1 cellular context compared by ENCODE assay signal in the genomic region with DNA sequence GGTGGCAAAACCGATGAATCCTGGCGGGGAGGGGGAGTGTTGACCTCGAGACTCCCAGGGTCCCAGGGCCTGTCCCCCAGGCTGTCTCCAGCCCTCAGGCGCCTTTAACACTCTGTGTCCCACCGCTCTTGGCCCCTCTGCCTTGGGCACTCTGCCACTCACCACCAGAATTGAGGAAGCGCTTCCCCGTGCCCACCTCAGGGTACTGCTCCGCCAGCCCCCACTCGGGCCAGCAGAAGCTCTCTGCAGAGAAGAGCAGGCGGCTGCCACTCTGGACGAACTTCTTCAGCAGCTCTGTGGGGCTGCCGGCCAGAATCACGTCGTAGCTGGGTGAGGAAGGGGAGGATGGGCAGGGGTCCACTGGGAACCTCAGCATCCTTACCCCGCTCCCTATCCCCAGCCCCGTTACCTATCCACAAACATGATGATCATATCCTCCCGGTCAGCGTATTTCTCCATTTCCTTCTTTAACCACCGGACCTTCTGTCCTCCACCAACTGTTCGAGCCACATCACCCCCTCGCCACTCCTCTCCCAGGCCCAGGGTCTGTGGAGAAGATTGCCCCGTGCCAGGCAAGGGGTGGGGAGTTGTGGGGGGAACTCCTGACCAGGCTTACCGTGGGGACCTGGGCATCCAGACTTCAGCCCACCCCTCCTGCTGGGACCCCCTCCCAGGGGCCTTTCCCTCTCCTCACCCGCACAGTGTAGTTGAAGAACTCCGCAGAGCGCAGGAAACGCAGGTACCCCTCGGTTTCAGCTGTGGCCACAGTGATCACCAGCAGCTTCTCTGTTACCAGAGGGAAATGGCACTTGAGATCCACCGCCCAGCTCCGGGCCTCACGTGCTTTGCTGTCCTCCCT.
TF ChIP-seq lines count a peak whose summit lies in the region.

No MANE protein-coding gene starts in this region.

TF ChIP-seq in IMR-90, 13 proteins besides CTCF, POLR2A, EP300 and RAD21:
- TF ChIP-seq, protein P1, sequence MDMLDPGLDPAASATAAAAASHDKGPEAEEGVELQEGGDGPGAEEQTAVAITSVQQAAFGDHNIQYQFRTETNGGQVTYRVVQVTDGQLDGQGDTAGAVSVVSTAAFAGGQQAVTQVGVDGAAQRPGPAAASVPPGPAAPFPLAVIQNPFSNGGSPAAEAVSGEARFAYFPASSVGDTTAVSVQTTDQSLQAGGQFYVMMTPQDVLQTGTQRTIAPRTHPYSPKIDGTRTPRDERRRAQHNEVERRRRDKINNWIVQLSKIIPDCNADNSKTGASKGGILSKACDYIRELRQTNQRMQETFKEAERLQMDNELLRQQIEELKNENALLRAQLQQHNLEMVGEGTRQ (IDR thresholded peaks at IDR 0.05; ENCODE audit: low read depth, low read length) = peak; percentile 39; the same call in 1 of the 2 replicates
- TF ChIP-seq RCOR1 (IDR thresholded peaks at IDR 0.05; ENCODE audit: insufficient replicate concordance, low read length) = no peak
- no peak for TF ChIP-seq FOS (IDR thresholded peaks at IDR 0.05; ENCODE audit: low read depth, low read length)
- no peak for TF ChIP-seq RFX5 (IDR thresholded peaks at IDR 0.05; ENCODE audit: low read depth, low read length)
- peak; percentile 80; the same call in 1 of the 2 replicates for TF ChIP-seq MXI1 (IDR thresholded peaks at IDR 0.05; ENCODE audit: borderline replicate concordance, low read depth, low read length)
- no peak for TF ChIP-seq NFE2L2 (IDR thresholded peaks at IDR 0.05; ENCODE audit: low read depth, low read length)
- TF ChIP-seq CEBPB (IDR thresholded peaks at IDR 0.05; ENCODE audit: low read depth, low read length) = no peak
- TF ChIP-seq BHLHE40 (IDR thresholded peaks at IDR 0.05; ENCODE audit: low read depth, low read length) = peak; percentile 76; the same call in 1 of the 2 replicates
- TF ChIP-seq SMC3 (IDR thresholded peaks at IDR 0.05; ENCODE audit: low read depth, low read length) = no peak
- TF ChIP-seq MAZ (IDR thresholded peaks at IDR 0.05; ENCODE audit: borderline replicate concordance, low read depth, low read length) = no peak
- no peak for TF ChIP-seq CHD1 (IDR thresholded peaks at IDR 0.05; ENCODE audit: low read depth, low read length)
- TF ChIP-seq MAFK (IDR thresholded peaks at IDR 0.05; ENCODE audit: low read depth, low read length) = no peak
- TF ChIP-seq, protein P2, sequence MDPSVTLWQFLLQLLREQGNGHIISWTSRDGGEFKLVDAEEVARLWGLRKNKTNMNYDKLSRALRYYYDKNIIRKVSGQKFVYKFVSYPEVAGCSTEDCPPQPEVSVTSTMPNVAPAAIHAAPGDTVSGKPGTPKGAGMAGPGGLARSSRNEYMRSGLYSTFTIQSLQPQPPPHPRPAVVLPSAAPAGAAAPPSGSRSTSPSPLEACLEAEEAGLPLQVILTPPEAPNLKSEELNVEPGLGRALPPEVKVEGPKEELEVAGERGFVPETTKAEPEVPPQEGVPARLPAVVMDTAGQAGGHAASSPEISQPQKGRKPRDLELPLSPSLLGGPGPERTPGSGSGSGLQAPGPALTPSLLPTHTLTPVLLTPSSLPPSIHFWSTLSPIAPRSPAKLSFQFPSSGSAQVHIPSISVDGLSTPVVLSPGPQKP (IDR thresholded peaks at IDR 0.05; ENCODE audit: borderline replicate concordance, low read depth, low read length) = no peak
